11 cellular contexts compared by ENCODE assay signal in the genomic region with DNA sequence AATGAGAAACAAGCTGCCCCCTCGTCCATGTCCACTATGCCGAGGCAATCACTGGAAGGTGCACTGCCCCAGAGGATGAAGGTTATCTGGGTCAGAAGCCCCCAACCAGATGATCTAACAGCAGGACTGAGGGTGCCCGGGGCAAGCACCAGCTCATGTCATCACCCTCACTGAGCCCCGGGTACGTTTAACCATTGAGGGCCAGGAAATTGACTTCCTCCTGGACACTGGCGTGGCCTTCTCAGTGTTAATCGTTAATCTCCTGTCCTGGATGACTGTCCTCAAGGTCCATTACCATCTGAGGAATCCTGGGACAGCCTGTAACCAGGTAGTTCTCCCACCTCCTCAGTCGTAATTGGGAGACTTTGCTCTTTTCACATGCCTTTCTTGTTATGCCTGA. TPM values are rescaled to one million over a fixed set of nuclear protein-coding genes. Genes with fewer than 3 reads are reported as not detected.
"Had no signal": no experiment of that assay in that cellular context is flagged by ENCODE, and none has a peak within 500 bp of the region (broad histone marks: within the 10 kb centered on the region; RNA-seq: fewer than 3 reads in every experiment).

No MANE protein-coding gene starts in this region.

RNA-seq across cellular contexts. Expression of a gene that starts 11.7 kb away (rescaled TPM):
- total RNA-seq: subcutaneous adipose tissue, thoracic aorta, thyroid gland, upper lobe of right lung had no signal

RNA-seq across cellular contexts. Expression of a gene that starts 12.7 kb away (rescaled TPM):
- total RNA-seq: temporal lobe, thoracic aorta, thyroid gland, tibial nerve, upper lobe of left lung, upper lobe of right lung, ureter, urinary bladder, vagina had no signal
- polyA plus RNA-seq: urinary bladder had no signal

RNA-seq across cellular contexts. Expression of a gene that starts 18.0 kb away (rescaled TPM):
- total RNA-seq: thoracic aorta, thyroid gland, tibial nerve, upper lobe of left lung, upper lobe of right lung, uterus had no signal

RNA-seq across cellular contexts. Expression of a gene that starts 24.3 kb away (rescaled TPM):
- total RNA-seq: subcutaneous adipose tissue, temporal lobe, thoracic aorta, thyroid gland, tibial nerve, upper lobe of left lung, upper lobe of right lung, ureter, urinary bladder, uterus had no signal
- polyA plus RNA-seq: urinary bladder had no signal
